In genomic region chr15:78960308-78960707, GRCh38 we compare ENCODE assay signal across 2 cellular contexts.
A peak's percentile ranks its signal among the peaks of the same experiment; 100 is the strongest.
TF ChIP-seq lines count a peak whose summit lies in the region.

No MANE protein-coding gene starts in this region.

TF ChIP-seq in A549, 52 proteins besides CTCF, POLR2A, EP300 and RAD21:
- TF ChIP-seq CHD2 (IDR thresholded peaks at IDR 0.05; ENCODE audit: low read length, partially characterized antibody) (no peak), EHMT2 (IDR thresholded peaks at IDR 0.05; ENCODE audit: low read depth) (peak; percentile 26; the same call in 1 of the 2 replicates)
TF ChIP-seq in A549: peak in this region for 1.

TF ChIP-seq in GM12878, 131 proteins besides CTCF, POLR2A, EP300 and RAD21:
- TF ChIP-seq DPF2 (IDR thresholded peaks at IDR 0.05) (no peak), SREBF1 (IDR thresholded peaks at IDR 0.05; ENCODE audit: low read length) (no peak), ZSCAN29 (IDR thresholded peaks at IDR 0.05) (no peak), ZNF592 (IDR thresholded peaks at IDR 0.05) (no peak), MEF2A (IDR thresholded peaks at IDR 0.05; ENCODE audit: insufficient read depth, low read depth, low read length) (no peak), MTA3 (IDR thresholded peaks at IDR 0.05; ENCODE audit: borderline replicate concordance, low read length) (no peak), CHD2 (IDR thresholded peaks at IDR 0.05; ENCODE audit: borderline replicate concordance, low read depth, low read length) (no peak)
